ENCODE assay signal across 11 cellular contexts in the genomic region with DNA sequence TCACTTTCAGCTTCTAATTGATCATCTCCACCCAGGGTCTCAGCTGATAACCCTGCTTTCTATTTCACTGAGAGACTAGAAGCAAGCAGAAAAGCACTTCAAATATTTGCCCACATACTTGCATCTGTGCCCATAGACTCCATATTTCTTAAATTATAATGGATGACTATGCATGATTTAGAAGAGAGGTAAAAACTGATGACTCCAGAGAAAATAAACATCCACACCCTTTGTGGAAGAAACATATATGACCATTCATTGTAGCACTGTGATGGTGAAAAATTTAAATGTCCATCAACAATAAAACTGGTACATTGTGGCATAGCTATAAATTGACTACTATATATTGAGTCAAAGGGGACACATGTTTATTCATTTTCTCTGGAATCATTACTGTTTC.
"Had no signal": no experiment of that assay in that cellular context is flagged by ENCODE, and none has a peak within 500 bp of the region (broad histone marks: within the 10 kb centered on the region; RNA-seq: fewer than 3 reads in every experiment).

No MANE protein-coding gene starts in this region.

- H3K4me3 ChIP-seq: GM23248, GM23338, HAP-1 had no signal

- H3K4me2 ChIP-seq: GM23338 had no signal

- H3K9ac ChIP-seq: GM23248 had no signal

- FAIRE-seq: H1, H54 had no signal

- H2AFZ ChIP-seq: GM23248, GM23338 had no signal

- DNase-seq: GM23248, GOT3, H7, H9, HCEC 1CT, HFFc6 had no signal

- H3K36me3 ChIP-seq: HAP-1 had no signal

- ATAC-seq: GM23338, HCT116 had no signal

- H3K9me3 ChIP-seq: HAP-1 had no signal

- H3K27ac ChIP-seq: GM23248 had no signal
